Comparison of ENCODE assay signal across 8 cellular contexts in the genomic region with DNA sequence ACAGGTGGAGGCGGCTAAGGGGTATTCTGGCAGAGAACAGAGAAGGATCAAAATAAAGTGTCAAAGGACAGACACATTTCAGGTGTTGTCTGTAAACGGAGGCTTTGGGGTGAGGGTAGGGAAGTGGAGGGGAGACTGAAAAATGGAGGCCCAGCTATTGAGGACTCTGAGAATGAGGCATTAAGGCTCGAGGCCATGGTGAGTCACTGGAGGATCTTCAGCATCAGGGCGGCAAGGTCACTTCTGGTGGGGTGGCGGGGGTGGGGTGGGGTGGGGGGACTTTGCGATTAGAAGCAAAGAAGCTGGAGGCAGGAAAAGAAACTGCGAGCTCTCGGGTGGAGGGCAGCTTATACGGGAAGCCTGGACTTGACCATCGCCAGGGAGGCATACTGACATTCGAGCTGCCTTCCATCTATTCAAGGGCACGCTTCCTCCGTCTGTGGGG. TPM values are rescaled to one million over a fixed set of nuclear protein-coding genes. Genes with fewer than 3 reads are reported as not detected.
DNase-seq lines count a peak whose midpoint lies in the region; FAIRE-seq lines count a peak whose summit lies in the region.

No MANE protein-coding gene starts in this region.

- H3K27me3 ChIP-seq in SJSA1 (replicated peaks) = no peaks in the 10 kb centered on the region
- no peaks in the 10 kb centered on the region for H3K27me3 ChIP-seq in effector memory CD4-positive, alpha-beta T cell (replicated peaks; ENCODE audit: control insufficient read depth, insufficient read depth, low read length, poor library complexity, severe bottlenecking)
- H3K27me3 ChIP-seq in muscle layer of duodenum (ENCODE audit: low read depth, low read length) = no peaks in the 10 kb centered on the region

- H3K36me3 ChIP-seq in SJSA1 = peaks cover 10% of the 10 kb centered on the region
- no peaks in the 10 kb centered on the region for H3K36me3 ChIP-seq in effector memory CD4-positive, alpha-beta T cell (ENCODE audit: control insufficient read depth, insufficient read depth, low read length)
- H3K36me3 ChIP-seq in muscle layer of duodenum (ENCODE audit: control insufficient read depth in 1 of 2, insufficient read depth in 2 of 2, low read length in 2 of 2) = no peaks in the 10 kb centered on the region

- no peaks in the 10 kb centered on the region; the same call in 1 of the 2 replicates for H3K9me3 ChIP-seq in SJSA1 (replicated peaks)
- H3K9me3 ChIP-seq in effector memory CD4-positive, alpha-beta T cell (ENCODE audit: control insufficient read depth, low read length) = no peaks in the 10 kb centered on the region
- no peaks in the 10 kb centered on the region for H3K9me3 ChIP-seq in muscle layer of duodenum (ENCODE audit: control insufficient read depth in 1 of 2, low read length in 2 of 2)

- H3K4me1 ChIP-seq in SJSA1 (replicated peaks) = peaks cover 23% of the 10 kb centered on the region
- H3K4me1 ChIP-seq in effector memory CD4-positive, alpha-beta T cell (ENCODE audit: control insufficient read depth, insufficient read depth, low read length, poor library complexity, severe bottlenecking) = peaks cover 14% of the 10 kb centered on the region
- H3K4me1 ChIP-seq in muscle layer of duodenum (ENCODE audit: control insufficient read depth in 1 of 2, insufficient read depth in 2 of 2, low read length in 2 of 2) = peaks cover 5 to 7% of the 10 kb centered on the region in 2 donors

- H3K4me3 ChIP-seq in SJSA1 (peak overlapping the region; percentile 97), muscle layer of duodenum (ENCODE audit: low read depth in 1 of 2, low read length in 2 of 2) (peak overlapping the region; percentile 61 to 68)
- H3K4me3 ChIP-seq in effector memory CD4-positive, alpha-beta T cell (ENCODE audit: insufficient read depth, low read depth, low read length, poor library complexity, severe bottlenecking) = peak overlapping the region; percentile 56

- no peak for FAIRE-seq in urothelium cell line (lab: Jason Lieb, UNC)

- H3K27ac ChIP-seq in SJSA1 (peak overlapping the region; percentile 52; the same call in 1 of the 2 replicates), muscle layer of duodenum (ENCODE audit: low read length) (peak overlapping the region; percentile 67)
- H3K27ac ChIP-seq in effector memory CD4-positive, alpha-beta T cell (ENCODE audit: insufficient read depth, low read length, poor library complexity, severe bottlenecking) = peak overlapping the region; percentile 83

- DNase-seq in NCI-H1092 treated with DMSO at 0.1 percent for 48 hours (lab: John Stamatoyannopoulos, UW) = peak; percentile 40
- DNase-seq in NCI-H1092 (lab: John Stamatoyannopoulos, UW) = no peak
- DNase-seq in SJSA1 (ENCODE audit: low read depth in 1 of 2, low spot score in 2 of 2) = peak in 1 of 2 experiments; percentile 5
- DNase-seq in effector memory CD4-positive, alpha-beta T cell = peak in 2 of 3 donors; percentile 6
- peak; percentile 20 for DNase-seq in urothelium cell line (ENCODE audit: low spot score)
- no peak for DNase-seq in NCI-H1436 (lab: John Stamatoyannopoulos, UW)
- DNase-seq in NCI-H1105 treated with DMSO at 0.1 percent for 48 hours (lab: John Stamatoyannopoulos, UW) = no peak

RNA-seq across cellular contexts. Expression of gene PCGF5, which starts 58.4 kb away (rescaled TPM):
- total RNA-seq in SJSA1 (2014; rRNA removed; shearing (Covaris generic)) = 16.7 and 32.1 TPM in 2 replicates

Comparison
In these comparisons a context has a peak if more than half of its experiments do, and no peak if none do; other contexts are left out.
1. DNase-seq: peak in NCI-H1092 treated with DMSO at 0.1 percent for 48 hours (single experiment), effector memory CD4-positive, alpha-beta T cell (2 of 3) and urothelium cell line (single experiment); none in NCI-H1092 (single experiment), NCI-H1436 (single experiment) and NCI-H1105 treated with DMSO at 0.1 percent for 48 hours (single experiment).
2. Peak in every context shown above with its lines, with median percentiles within 50 percentile points of each other: H3K27ac ChIP-seq and H3K4me3 ChIP-seq.